1 cellular context compared by ENCODE assay signal in the genomic region with DNA sequence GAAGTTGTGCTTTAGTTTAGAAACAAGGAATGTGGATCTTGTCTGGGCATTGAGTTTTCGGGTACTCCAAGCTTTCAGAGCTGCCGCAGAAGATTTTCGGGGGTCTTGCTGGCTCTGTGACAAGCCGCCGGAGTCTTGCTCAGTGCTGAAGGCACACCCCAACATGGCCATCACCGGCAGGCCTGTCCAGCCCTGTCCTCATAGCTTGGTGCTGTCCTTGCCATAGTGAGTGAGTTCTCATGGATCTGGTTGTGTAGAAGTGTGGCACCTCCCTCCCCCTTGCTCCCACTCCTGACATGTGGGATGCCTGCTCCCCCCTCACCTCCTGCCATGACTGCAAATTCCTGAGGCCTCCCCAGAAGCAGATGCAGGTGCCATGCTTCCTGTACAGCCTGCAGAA.
TF ChIP-seq lines count a peak whose summit lies in the region.

No MANE protein-coding gene starts in this region.

TF ChIP-seq in GM23338, 12 proteins besides CTCF, POLR2A, EP300 and RAD21 (continued from another document):
- TF ChIP-seq, protein P1, sequence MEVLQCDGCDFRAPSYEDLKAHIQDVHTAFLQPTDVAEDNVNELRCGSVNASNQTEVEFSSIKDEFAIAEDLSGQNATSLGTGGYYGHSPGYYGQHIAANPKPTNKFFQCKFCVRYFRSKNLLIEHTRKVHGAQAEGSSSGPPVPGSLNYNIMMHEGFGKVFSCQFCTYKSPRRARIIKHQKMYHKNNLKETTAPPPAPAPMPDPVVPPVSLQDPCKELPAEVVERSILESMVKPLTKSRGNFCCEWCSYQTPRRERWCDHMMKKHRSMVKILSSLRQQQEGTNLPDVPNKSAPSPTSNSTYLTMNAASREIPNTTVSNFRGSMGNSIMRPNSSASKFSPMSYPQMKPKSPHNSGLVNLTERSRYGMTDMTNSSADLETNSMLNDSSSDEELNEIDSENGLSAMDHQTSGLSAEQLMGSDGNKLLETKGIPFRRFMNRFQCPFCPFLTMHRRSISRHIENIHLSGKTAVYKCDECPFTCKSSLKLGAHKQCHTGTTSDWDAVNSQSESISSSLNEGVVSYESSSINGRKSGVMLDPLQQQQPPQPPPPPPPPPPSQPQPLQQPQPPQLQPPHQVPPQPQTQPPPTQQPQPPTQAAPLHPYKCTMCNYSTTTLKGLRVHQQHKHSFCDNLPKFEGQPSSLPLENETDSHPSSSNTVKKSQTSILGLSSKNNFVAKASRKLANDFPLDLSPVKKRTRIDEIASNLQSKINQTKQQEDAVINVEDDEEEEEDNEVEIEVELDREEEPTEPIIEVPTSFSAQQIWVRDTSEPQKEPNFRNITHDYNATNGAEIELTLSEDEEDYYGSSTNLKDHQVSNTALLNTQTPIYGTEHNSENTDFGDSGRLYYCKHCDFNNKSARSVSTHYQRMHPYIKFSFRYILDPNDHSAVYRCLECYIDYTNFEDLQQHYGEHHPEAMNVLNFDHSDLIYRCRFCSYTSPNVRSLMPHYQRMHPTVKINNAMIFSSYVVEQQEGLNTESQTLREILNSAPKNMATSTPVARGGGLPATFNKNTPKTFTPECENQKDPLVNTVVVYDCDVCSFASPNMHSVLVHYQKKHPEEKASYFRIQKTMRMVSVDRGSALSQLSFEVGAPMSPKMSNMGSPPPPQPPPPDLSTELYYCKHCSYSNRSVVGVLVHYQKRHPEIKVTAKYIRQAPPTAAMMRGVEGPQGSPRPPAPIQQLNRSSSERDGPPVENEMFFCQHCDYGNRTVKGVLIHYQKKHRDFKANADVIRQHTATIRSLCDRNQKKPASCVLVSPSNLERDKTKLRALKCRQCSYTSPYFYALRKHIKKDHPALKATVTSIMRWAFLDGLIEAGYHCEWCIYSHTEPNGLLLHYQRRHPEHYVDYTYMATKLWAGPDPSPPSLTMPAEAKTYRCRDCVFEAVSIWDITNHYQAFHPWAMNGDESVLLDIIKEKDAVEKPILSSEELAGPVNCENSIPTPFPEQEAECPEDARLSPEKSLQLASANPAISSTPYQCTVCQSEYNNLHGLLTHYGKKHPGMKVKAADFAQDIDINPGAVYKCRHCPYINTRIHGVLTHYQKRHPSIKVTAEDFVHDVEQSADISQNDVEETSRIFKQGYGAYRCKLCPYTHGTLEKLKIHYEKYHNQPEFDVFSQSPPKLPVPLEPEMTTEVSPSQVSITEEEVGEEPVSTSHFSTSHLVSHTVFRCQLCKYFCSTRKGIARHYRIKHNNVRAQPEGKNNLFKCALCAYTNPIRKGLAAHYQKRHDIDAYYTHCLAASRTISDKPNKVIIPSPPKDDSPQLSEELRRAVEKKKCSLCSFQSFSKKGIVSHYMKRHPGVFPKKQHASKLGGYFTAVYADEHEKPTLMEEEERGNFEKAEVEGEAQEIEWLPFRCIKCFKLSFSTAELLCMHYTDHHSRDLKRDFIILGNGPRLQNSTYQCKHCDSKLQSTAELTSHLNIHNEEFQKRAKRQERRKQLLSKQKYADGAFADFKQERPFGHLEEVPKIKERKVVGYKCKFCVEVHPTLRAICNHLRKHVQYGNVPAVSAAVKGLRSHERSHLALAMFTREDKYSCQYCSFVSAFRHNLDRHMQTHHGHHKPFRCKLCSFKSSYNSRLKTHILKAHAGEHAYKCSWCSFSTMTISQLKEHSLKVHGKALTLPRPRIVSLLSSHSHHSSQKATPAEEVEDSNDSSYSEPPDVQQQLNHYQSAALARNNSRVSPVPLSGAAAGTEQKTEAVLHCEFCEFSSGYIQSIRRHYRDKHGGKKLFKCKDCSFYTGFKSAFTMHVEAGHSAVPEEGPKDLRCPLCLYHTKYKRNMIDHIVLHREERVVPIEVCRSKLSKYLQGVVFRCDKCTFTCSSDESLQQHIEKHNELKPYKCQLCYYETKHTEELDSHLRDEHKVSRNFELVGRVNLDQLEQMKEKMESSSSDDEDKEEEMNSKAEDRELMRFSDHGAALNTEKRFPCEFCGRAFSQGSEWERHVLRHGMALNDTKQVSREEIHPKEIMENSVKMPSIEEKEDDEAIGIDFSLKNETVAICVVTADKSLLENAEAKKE (CRISPR knock-in tag; IDR thresholded peaks at IDR 0.05), result no peak
